Comparison of ENCODE assay signal across 1 cellular context in genomic region chr10:103416436-103417147, GRCh38.
TF ChIP-seq lines count a peak whose summit lies in the region.

No MANE protein-coding gene starts in this region.

TF ChIP-seq in IMR-90, 13 proteins besides CTCF, POLR2A, EP300 and RAD21:
- TF ChIP-seq SMC3 (IDR thresholded peaks at IDR 0.05; ENCODE audit: low read depth, low read length) (peak; percentile 65), MAFK (IDR thresholded peaks at IDR 0.05; ENCODE audit: low read depth, low read length) (no peak)
